ENCODE assay signal across 12 cellular contexts in genomic region chr19:43764684-43765083, GRCh38. TPM values are rescaled to one million over a fixed set of nuclear protein-coding genes. Genes with fewer than 3 reads are reported as not detected.
DNase-seq lines count a peak whose midpoint lies in the region; ATAC-seq, FAIRE-seq and TF ChIP-seq lines count a peak whose summit lies in the region.
"Not testable (repeated sequence)": the region's sequence is repeated elsewhere in the genome, so short reads cannot be mapped to it uniquely, and the experiment has no call there.
"Had no signal": no experiment of that assay in that cellular context is flagged by ENCODE, and none has a peak within 500 bp of the region (broad histone marks: within the 10 kb centered on the region; RNA-seq: fewer than 3 reads in every experiment).

No MANE protein-coding gene starts in this region.

- H3K4me3 ChIP-seq in DOHH2 (ENCODE audit: low read length): peak overlapping the region; percentile 46
- H3K4me3 ChIP-seq in OCI-LY1 (ENCODE audit: low read depth, low read length, poor library complexity, severe bottlenecking); endothelial cell of umbilical vein (replicated peaks in 1 of 3; ENCODE audit: insufficient read depth in 1 of 3, low read depth in 1 of 3, low read length in 3 of 3); left lung: not testable (repeated sequence)

- not testable (repeated sequence) for FAIRE-seq in endothelial cell of umbilical vein (lab: Jason Lieb, UNC)

- H3K9me3 ChIP-seq in DOHH2 (ENCODE audit: control insufficient read depth, insufficient read depth, low read length); OCI-LY1 (ENCODE audit: low read length); endothelial cell of umbilical vein (replicated peaks; ENCODE audit: control insufficient read depth, insufficient read depth, low read length); left lung: not testable (repeated sequence)

- H3K9ac ChIP-seq in OCI-LY1 (ENCODE audit: low read length); endothelial cell of umbilical vein (replicated peaks; ENCODE audit: extremely low read depth, insufficient read depth, low read length): not testable (repeated sequence)

- H3K4me1 ChIP-seq in DOHH2 (ENCODE audit: control insufficient read depth, low read length) (peaks cover 35% of the 10 kb centered on the region), OCI-LY1 (ENCODE audit: insufficient read depth, low read length, severe bottlenecking) (peaks cover 29% of the 10 kb centered on the region), endothelial cell of umbilical vein (ENCODE audit: control insufficient read depth, extremely low read depth, insufficient read depth, low read length) (peaks cover 19% of the 10 kb centered on the region), left lung (peaks cover 10 to 69% of the 10 kb centered on the region in 2 donors)

- intact Hi-C loops in activated CD4-positive, alpha-beta T cell treated with anti-CD3 and anti-CD28 coated beads, Interleukin-2, amount 10 ng/mL, durations not matched to agents 24 days and 14 days (cut with micrococcal nuclease): loop anchor here (1.0 to 10.0 kb wide), 6 partner anchors 10 to 1313 kb away; partner anchors contain the start of genes GEMIN7, SMG9, ZNF296 and ZNF575
- intact Hi-C loops in endothelial cell of umbilical vein (cut with micrococcal nuclease): loop anchor here (1.0 to 5.0 kb wide), 2 partner anchors 7 to 62 kb away; no protein-coding TSS in a partner anchor
- intact Hi-C loops in left lung (cut with DNase I); sciatic nerve (cut with DNase I): not testable (repeated sequence)

- H3K4me3 Mint-ChIP-seq in activated CD4-positive, alpha-beta T cell treated with anti-CD3 and anti-CD28 coated beads, Interleukin-2, amount 10 ng/mL, durations not matched to agents 24 days and 14 days: peak overlapping the region; percentile 71
- peak overlapping the region; percentile 61 for H3K4me3 Mint-ChIP-seq in activated naive CD8-positive, alpha-beta T cell treated with anti-CD3 and anti-CD28 coated beads, Interleukin-2, amount 50 U/mL, for 24 hours
- H3K4me3 Mint-ChIP-seq in type B pancreatic cell: not testable (repeated sequence)

- peak overlapping the region; percentile 88 for H3K27ac Mint-ChIP-seq in activated CD4-positive, alpha-beta T cell treated with anti-CD3 and anti-CD28 coated beads, Interleukin-2, amount 10 ng/mL, durations not matched to agents 24 days and 14 days
- peak overlapping the region; percentile 87 for H3K27ac Mint-ChIP-seq in activated naive CD8-positive, alpha-beta T cell treated with anti-CD3 and anti-CD28 coated beads, Interleukin-2, amount 50 U/mL, for 24 hours
- H3K27ac Mint-ChIP-seq in type B pancreatic cell: peak overlapping the region; percentile 79

- dilution Hi-C loops in endothelial cell of umbilical vein (cut with MboI; ENCODE audit: extremely low pct_ligation_motif_present, low sequenced_read_pairs): not testable (repeated sequence)

- not testable (repeated sequence) for H3K9me2 ChIP-seq in DOHH2 (replicated peaks; ENCODE audit: control insufficient read depth, low read length); OCI-LY1 (ENCODE audit: low read depth, low read length)

- peak overlapping the region; percentile 85 for H3K27ac ChIP-seq in DOHH2 (ENCODE audit: low read depth, low read length)
- peak overlapping the region; percentile 97 for H3K27ac ChIP-seq in OCI-LY1 (ENCODE audit: low read depth, low read length, poor library complexity, severe bottlenecking)
- H3K27ac ChIP-seq in endothelial cell of umbilical vein (ENCODE audit: insufficient read depth, low read depth, low read length): peak overlapping the region; percentile 51
- peak overlapping the region; percentile 67 to 73 for H3K27ac ChIP-seq in left lung

- not testable (repeated sequence) for H3K9me1 ChIP-seq in endothelial cell of umbilical vein (replicated peaks; ENCODE audit: control insufficient read depth, extremely low read depth, insufficient read depth, low read length)

- TF ChIP-seq POLR2A in endothelial cell of umbilical vein (IDR thresholded peaks at IDR 0.05; ENCODE audit: low read depth, low read length): not testable (repeated sequence)

- BruUV-seq in endothelial cell of umbilical vein (replicated peaks; lab: Mats Ljungman, UMichigan): not testable (repeated sequence)

- H2AFZ ChIP-seq in OCI-LY1 (ENCODE audit: low read length): not testable (repeated sequence)
- H2AFZ ChIP-seq in endothelial cell of umbilical vein (ENCODE audit: low read depth, low read length): peak overlapping the region; percentile 12

- not testable (repeated sequence) for H3K27me3 Mint-ChIP-seq in activated CD4-positive, alpha-beta T cell treated with anti-CD3 and anti-CD28 coated beads, Interleukin-2, amount 10 ng/mL, durations not matched to agents 24 days and 14 days; activated naive CD8-positive, alpha-beta T cell treated with anti-CD3 and anti-CD28 coated beads, Interleukin-2, amount 50 U/mL, for 24 hours; type B pancreatic cell

- H3K27me3 ChIP-seq in DOHH2 (ENCODE audit: control insufficient read depth, low read length); OCI-LY1 (ENCODE audit: insufficient read depth, low read length); endothelial cell of umbilical vein (ENCODE audit: control insufficient read depth in 2 of 2, insufficient read depth in 2 of 2, low read length in 2 of 2); left lung: not testable (repeated sequence)

- not testable (repeated sequence) for DNase-seq in activated CD4-positive, alpha-beta T cell treated with anti-CD3 and anti-CD28 coated beads, Interleukin-2, amount 10 ng/mL, durations not matched to agents 24 days and 14 days; activated naive CD8-positive, alpha-beta T cell treated with anti-CD3 and anti-CD28 coated beads, Interleukin-2, amount 50 U/mL, for 24 hours; endothelial cell of umbilical vein (ENCODE audit: low read depth, low spot score); left lung; sciatic nerve (ENCODE audit: low spot score); type B pancreatic cell (ENCODE audit: extremely low spot score, unreplicated experiment)

- H3K36me3 ChIP-seq in DOHH2 (ENCODE audit: control insufficient read depth, low read length): peaks cover 49% of the 10 kb centered on the region
- peaks cover 15% of the 10 kb centered on the region; the same call in 1 of the 2 replicates for H3K36me3 ChIP-seq in OCI-LY1 (ENCODE audit: insufficient read depth, low read length)
- H3K36me3 ChIP-seq in endothelial cell of umbilical vein (ENCODE audit: control insufficient read depth in 2 of 2, extremely low read depth in 1 of 2, insufficient read depth in 2 of 2, low read length in 2 of 2); left lung: not testable (repeated sequence)

- H3F3A ChIP-seq in DOHH2 (ENCODE audit: control insufficient read depth, insufficient read depth): peaks cover 24% of the 10 kb centered on the region
- not testable (repeated sequence) for H3F3A ChIP-seq in OCI-LY1 (ENCODE audit: insufficient read depth, low read length)

- not testable (repeated sequence) for TF ChIP-seq CTCF in DOHH2 (IDR thresholded peaks at IDR 0.05; ENCODE audit: low read depth, low read length, poor library complexity, severe bottlenecking); OCI-LY1 (IDR thresholded peaks at IDR 0.05; ENCODE audit: low read length); endothelial cell of umbilical vein (IDR thresholded peaks at IDR 0.05; ENCODE audit: extremely low read depth in 1 of 2, insufficient read depth in 1 of 2, low read depth in 1 of 2, low read length in 2 of 2); left lung (IDR thresholded peaks at IDR 0.05); type B pancreatic cell (conservative IDR thresholded peaks at IDR 0.05)

- not testable (repeated sequence) for ATAC-seq in activated naive CD8-positive, alpha-beta T cell treated with anti-CD3 and anti-CD28 coated beads, Interleukin-2, amount 50 U/mL, for 24 hours
- ATAC-seq in left lung (peak; percentile 6), sciatic nerve (peak; percentile 21)

- peaks cover 82% of the 10 kb centered on the region for H3K4me1 Mint-ChIP-seq in activated CD4-positive, alpha-beta T cell treated with anti-CD3 and anti-CD28 coated beads, Interleukin-2, amount 10 ng/mL, durations not matched to agents 24 days and 14 days
- peaks cover 75% of the 10 kb centered on the region for H3K4me1 Mint-ChIP-seq in activated naive CD8-positive, alpha-beta T cell treated with anti-CD3 and anti-CD28 coated beads, Interleukin-2, amount 50 U/mL, for 24 hours
- H3K4me1 Mint-ChIP-seq in type B pancreatic cell (ENCODE audit: unreplicated experiment): not testable (repeated sequence)

- H3K36me3 Mint-ChIP-seq in activated CD4-positive, alpha-beta T cell treated with anti-CD3 and anti-CD28 coated beads, Interleukin-2, amount 10 ng/mL, durations not matched to agents 24 days and 14 days (ENCODE audit: low read depth): peaks cover 73% of the 10 kb centered on the region
- peaks cover 48% of the 10 kb centered on the region for H3K36me3 Mint-ChIP-seq in activated naive CD8-positive, alpha-beta T cell treated with anti-CD3 and anti-CD28 coated beads, Interleukin-2, amount 50 U/mL, for 24 hours (ENCODE audit: low read depth)
- not testable (repeated sequence) for H3K36me3 Mint-ChIP-seq in type B pancreatic cell

- CTCF ChIA-PET in endothelial cell of umbilical vein (lab: Charles Lee): interaction anchor here (1.1 to 4.9 kb wide), 13 partner anchors 8 to 96 kb away, joined by 3 to 114 read pairs (median 7); partner anchors contain the start of genes PLAUR and SMG9

- H3K4me2 ChIP-seq in DOHH2 (ENCODE audit: low read length) (peak overlapping the region; percentile 66), endothelial cell of umbilical vein (ENCODE audit: insufficient read depth, low read length) (peak overlapping the region; percentile 42)
- not testable (repeated sequence) for H3K4me2 ChIP-seq in OCI-LY1 (ENCODE audit: low read length)

- not testable (repeated sequence) for H4K20me1 ChIP-seq in DOHH2 (ENCODE audit: control insufficient read depth, insufficient read depth, low read depth, low read length); OCI-LY1 (ENCODE audit: insufficient read depth, low read length); endothelial cell of umbilical vein (replicated peaks; ENCODE audit: control insufficient read depth, extremely low read depth, insufficient read depth, low read length)

- H3K9me3 Mint-ChIP-seq in activated CD4-positive, alpha-beta T cell treated with anti-CD3 and anti-CD28 coated beads, Interleukin-2, amount 10 ng/mL, durations not matched to agents 24 days and 14 days; activated naive CD8-positive, alpha-beta T cell treated with anti-CD3 and anti-CD28 coated beads, Interleukin-2, amount 50 U/mL, for 24 hours; type B pancreatic cell: not testable (repeated sequence)

- POLR2A ChIA-PET in endothelial cell of umbilical vein (lab: Charles Lee): interaction anchor here (1.1 kb wide), 1 partner anchor 10 kb away, joined by 3 read pairs; the partner anchor contains the start of gene SMG9

- not testable (repeated sequence) for H3K79me2 ChIP-seq in DOHH2 (ENCODE audit: control insufficient read depth, low read length); OCI-LY1 (ENCODE audit: insufficient read depth, low read length); endothelial cell of umbilical vein (ENCODE audit: control insufficient read depth, insufficient read depth, low read length)

RNA-seq across cellular contexts. Expression of gene SMG9, which starts 9.9 kb away (rescaled TPM):
- total RNA-seq in activated CD4-positive, alpha-beta T cell treated with anti-CD3 and anti-CD28 coated beads, Interleukin-2, amount 10 ng/mL, durations not matched to agents 24 days and 14 days: 83.9 and 86.6 TPM in 2 replicates
- total RNA-seq in endothelial cell of umbilical vein (45.0 and 53.3 TPM in 2 replicates), left lung (10 to 100 TPM; 40.9 to 49.6 TPM), sciatic nerve (41.1 TPM), type B pancreatic cell (ENCODE audit: low replicate concordance) (44.5 and 64.9 TPM in 2 replicates)
- polyA plus RNA-seq in endothelial cell of umbilical vein: 25.5 and 26.4 TPM in 2 replicates
- polyA plus RNA-seq in endothelial cell of umbilical vein (2011; cell fraction: cytosol; rRNA removed): 14.2 and 18.4 TPM in 2 replicates
- 57.7 and 62.5 TPM in 2 replicates for polyA plus RNA-seq in endothelial cell of umbilical vein (2011; cell fraction: nucleus; rRNA removed)
- 23.0 and 31.6 TPM in 2 replicates for polyA plus RNA-seq in endothelial cell of umbilical vein (2012)
- 14.6 and 23.5 TPM in 2 replicates for polyA minus RNA-seq in endothelial cell of umbilical vein
- 14.7 TPM for polyA minus RNA-seq in endothelial cell of umbilical vein (2011; cell fraction: cytosol; rRNA and poly(A)+ RNA removed)
- polyA minus RNA-seq in endothelial cell of umbilical vein (2011; cell fraction: nucleus; rRNA and poly(A)+ RNA removed): 21.9 and 27.0 TPM in 2 replicates

RNA-seq across cellular contexts. Expression of gene KCNN4, which starts 16.1 kb away (rescaled TPM):
- 165 and 172 TPM in 2 replicates for total RNA-seq in activated CD4-positive, alpha-beta T cell treated with anti-CD3 and anti-CD28 coated beads, Interleukin-2, amount 10 ng/mL, durations not matched to agents 24 days and 14 days
- total RNA-seq in endothelial cell of umbilical vein: 0.35 TPM in 1 of 2 replicates, not detected in the other
- polyA plus RNA-seq in endothelial cell of umbilical vein: 0.27 and 0.29 TPM in 2 replicates
- polyA plus RNA-seq in endothelial cell of umbilical vein (2011; cell fraction: cytosol; rRNA removed): 0.14 and 0.16 TPM in 2 replicates
- 0.22 and 0.76 TPM in 2 replicates for polyA plus RNA-seq in endothelial cell of umbilical vein (2011; cell fraction: nucleus; rRNA removed)
- polyA plus RNA-seq in endothelial cell of umbilical vein (2012): 0.26 TPM in 1 of 2 replicates, not detected in the other
- polyA minus RNA-seq in endothelial cell of umbilical vein: 0.41 and 0.42 TPM in 2 replicates
- 26.3 TPM for polyA minus RNA-seq in endothelial cell of umbilical vein (2011; cell fraction: cytosol; rRNA and poly(A)+ RNA removed)
- not detected in 2 replicates for polyA minus RNA-seq in endothelial cell of umbilical vein (2011; cell fraction: nucleus; rRNA and poly(A)+ RNA removed)
- 10 to 100 TPM in 1 of 2 donors, 1 to 10 TPM in 1; 9.6 to 21.5 TPM for total RNA-seq in left lung
- 3.0 TPM for total RNA-seq in sciatic nerve
- 1.6 and 7.7 TPM in 2 replicates for total RNA-seq in type B pancreatic cell (ENCODE audit: low replicate concordance)

RNA-seq across cellular contexts. Expression of gene LYPD5, which starts 37.6 kb away (rescaled TPM):
- total RNA-seq in activated CD4-positive, alpha-beta T cell treated with anti-CD3 and anti-CD28 coated beads, Interleukin-2, amount 10 ng/mL, durations not matched to agents 24 days and 14 days: 0.26 and 0.42 TPM in 2 replicates
- total RNA-seq in endothelial cell of umbilical vein (not detected in 2 replicates), left lung (1 to 10 TPM; 2.2 to 6.3 TPM), sciatic nerve (1.4 TPM), type B pancreatic cell (ENCODE audit: low replicate concordance) (0.85 and 3.9 TPM in 2 replicates)
- 0.11 and 0.28 TPM in 2 replicates for polyA plus RNA-seq in endothelial cell of umbilical vein
- polyA plus RNA-seq in endothelial cell of umbilical vein (2011; cell fraction: cytosol; rRNA removed): 0.08 and 0.12 TPM in 2 replicates
- 0.29 and 0.34 TPM in 2 replicates for polyA plus RNA-seq in endothelial cell of umbilical vein (2011; cell fraction: nucleus; rRNA removed)
- polyA plus RNA-seq in endothelial cell of umbilical vein (2012): 0.16 and 0.25 TPM in 2 replicates
- polyA minus RNA-seq in endothelial cell of umbilical vein: not detected in 2 replicates
- not detected for polyA minus RNA-seq in endothelial cell of umbilical vein (2011; cell fraction: cytosol; rRNA and poly(A)+ RNA removed)
- polyA minus RNA-seq in endothelial cell of umbilical vein (2011; cell fraction: nucleus; rRNA and poly(A)+ RNA removed): not detected in 2 replicates
- total RNA-seq: SK-MEL-5 had no signal

RNA-seq across cellular contexts. Expression of gene IRGC, which starts 48.8 kb away (rescaled TPM):
- total RNA-seq in activated CD4-positive, alpha-beta T cell treated with anti-CD3 and anti-CD28 coated beads, Interleukin-2, amount 10 ng/mL, durations not matched to agents 24 days and 14 days: not detected in 2 replicates
- total RNA-seq in endothelial cell of umbilical vein (not detected in 2 replicates), left lung (not detected), sciatic nerve (not detected), type B pancreatic cell (ENCODE audit: low replicate concordance) (not detected in 2 replicates)
- not detected in 2 replicates for polyA plus RNA-seq in endothelial cell of umbilical vein
- not detected in 2 replicates for polyA plus RNA-seq in endothelial cell of umbilical vein (2011; cell fraction: cytosol; rRNA removed)
- not detected in 2 replicates for polyA plus RNA-seq in endothelial cell of umbilical vein (2011; cell fraction: nucleus; rRNA removed)
- polyA plus RNA-seq in endothelial cell of umbilical vein (2012): not detected in 2 replicates
- not detected in 2 replicates for polyA minus RNA-seq in endothelial cell of umbilical vein
- polyA minus RNA-seq in endothelial cell of umbilical vein (2011; cell fraction: cytosol; rRNA and poly(A)+ RNA removed): not detected
- not detected in 2 replicates for polyA minus RNA-seq in endothelial cell of umbilical vein (2011; cell fraction: nucleus; rRNA and poly(A)+ RNA removed)
- total RNA-seq: bronchial epithelial cell, occipital lobe, SK-MEL-5 had no signal
- polyA plus RNA-seq: small intestine had no signal
